8 cellular contexts compared by ENCODE assay signal in the genomic region with DNA sequence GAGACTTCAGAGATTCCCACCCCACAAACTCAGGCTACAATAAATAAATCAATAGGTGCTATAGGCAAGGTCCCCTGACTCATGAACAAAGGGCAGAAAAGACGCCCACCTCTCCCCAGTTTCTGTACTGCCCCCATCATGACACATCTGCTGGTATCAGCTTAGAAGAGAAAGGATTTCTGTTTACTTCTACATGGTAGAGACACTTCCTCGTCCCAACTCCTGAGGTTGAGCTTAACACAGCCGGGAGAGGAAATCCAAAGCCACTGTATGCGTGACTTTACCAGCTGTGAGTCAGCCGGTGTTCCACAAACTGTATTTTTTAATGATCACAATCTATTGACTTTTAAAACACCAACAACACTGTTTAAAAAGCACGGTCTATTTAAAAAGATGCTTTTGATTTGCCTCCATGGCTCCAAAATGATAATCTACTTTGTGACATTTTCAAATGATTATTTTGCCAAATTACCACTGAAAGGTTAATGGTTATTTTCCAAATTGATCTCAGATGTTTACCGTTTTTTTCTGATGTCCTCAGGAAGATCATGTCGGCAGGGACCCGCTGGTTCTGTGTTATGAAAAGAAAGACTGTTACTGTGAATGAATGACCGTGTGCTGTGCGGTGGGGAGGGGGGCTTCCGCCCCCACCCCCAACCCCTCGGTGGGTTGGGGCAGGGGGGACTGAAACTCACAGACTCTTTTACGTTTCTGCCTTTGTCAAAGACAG.
DNase-seq lines count a peak whose midpoint lies in the region; ATAC-seq lines count a peak whose summit lies in the region.

No MANE protein-coding gene starts in this region.

- DNase-seq in stimulated activated CD4-positive, alpha-beta T cell treated with anti-CD3 and anti-CD28 coated beads, Interleukin-12 subunit alpha, Interleukin-12 subunit beta, amount 100 ng/mL, for 4 hours = peak; percentile 3
- DNase-seq in stimulated activated CD4-positive, alpha-beta T cell treated with anti-CD3 and anti-CD28 coated beads, Interleukin-4, amount 100 ng/mL, for 1 hour = no peak
- DNase-seq in UCSD-AML1 (lab: John Stamatoyannopoulos, UW; ENCODE audit: unreplicated experiment) (peak; percentile 24), iPS-NIHi11 (ENCODE audit: low spot score) (peak; percentile 36), NCI-H1048 (lab: John Stamatoyannopoulos, UW) (no peak), cerebellar nuclear complex (lab: John Stamatoyannopoulos, UW) (no peak)

- ATAC-seq in GM19035 (IDR thresholded peaks at IDR 0.05; ENCODE audit: unreplicated experiment) (no peak), HG02852 (IDR thresholded peaks at IDR 0.05; ENCODE audit: unreplicated experiment) (no peak)

Comparison
In these comparisons a context has a peak if more than half of its experiments do, and no peak if none do; other contexts are left out.
1. DNase-seq: peak in stimulated activated CD4-positive, alpha-beta T cell treated with anti-CD3 and anti-CD28 coated beads, Interleukin-12 subunit alpha, Interleukin-12 subunit beta, amount 100 ng/mL, for 4 hours (single experiment), UCSD-AML1 (single experiment) and iPS-NIHi11 (single experiment); none in stimulated activated CD4-positive, alpha-beta T cell treated with anti-CD3 and anti-CD28 coated beads, Interleukin-4, amount 100 ng/mL, for 1 hour (single experiment), NCI-H1048 (single experiment) and cerebellar nuclear complex (0 of 2).